In genomic region chr20:34210271-34210670, GRCh38 we compare ENCODE assay signal across 19 cellular contexts. TPM values are rescaled to one million over a fixed set of nuclear protein-coding genes. Genes with fewer than 3 reads are reported as not detected.
DNase-seq lines count a peak whose midpoint lies in the region; ATAC-seq lines count a peak whose summit lies in the region.
"Had no signal": no experiment of that assay in that cellular context is flagged by ENCODE, and none has a peak within 500 bp of the region (broad histone marks: within the 10 kb centered on the region; RNA-seq: fewer than 3 reads in every experiment).

No MANE protein-coding gene starts in this region.

- H3K4me3 ChIP-seq in BLaER1 (0 out of 2 replicates have a peak overlapping the region, but pooled peaks have one; percentile 17), SJCRH30 (no peak overlapping the region)
- H3K4me3 ChIP-seq in naive thymus-derived CD4-positive, alpha-beta T cell (ENCODE audit: low read length): no peak overlapping the region
- H3K4me3 ChIP-seq: GM12878, GM23338 had no signal

- no peaks in the 10 kb centered on the region for H4K20me1 ChIP-seq in BLaER1

- no peak overlapping the region for H3K27ac Mint-ChIP-seq in naive thymus-derived CD4-positive, alpha-beta T cell
- H3K27ac Mint-ChIP-seq: B cell; CD4-positive, alpha-beta memory T cell; GM23338 had no signal

- H3K36me3 ChIP-seq in BLaER1: no peaks in the 10 kb centered on the region
- H3K36me3 ChIP-seq in SJCRH30: no peaks in the 10 kb centered on the region
- H3K36me3 ChIP-seq in naive thymus-derived CD4-positive, alpha-beta T cell (ENCODE audit: control insufficient read depth in 2 of 3, insufficient read depth in 3 of 3, low read length in 3 of 3): no peaks in the 10 kb centered on the region

- ATAC-seq in HG03571 (IDR thresholded peaks at IDR 0.05; ENCODE audit: unreplicated experiment) (no peak), HG02610 (IDR thresholded peaks at IDR 0.05; ENCODE audit: unreplicated experiment) (no peak)
- no peak for ATAC-seq in naive thymus-derived CD4-positive, alpha-beta T cell
- ATAC-seq: GM12878, GM23338 had no signal

- H3K27me3 ChIP-seq in BLaER1: peaks cover 3% of the 10 kb centered on the region
- H3K27me3 ChIP-seq in SJCRH30: no peaks in the 10 kb centered on the region
- no peaks in the 10 kb centered on the region for H3K27me3 ChIP-seq in naive thymus-derived CD4-positive, alpha-beta T cell (ENCODE audit: control insufficient read depth in 2 of 2, insufficient read depth in 2 of 2, low read length in 2 of 2)

- H3K4me1 ChIP-seq in BLaER1 (peaks cover 29% of the 10 kb centered on the region), SJCRH30 (peaks cover 10% of the 10 kb centered on the region)
- H3K4me1 ChIP-seq in naive thymus-derived CD4-positive, alpha-beta T cell (ENCODE audit: control insufficient read depth in 2 of 2, insufficient read depth in 2 of 2, low read length in 2 of 2): no peaks in the 10 kb centered on the region

- DNase-seq in NAMALWA (ENCODE audit: low spot score) (peak; percentile 69), SJCRH30 (peak; percentile 17 to 34), myocyte (ENCODE audit: low read depth) (peak; percentile 44), NCI-H1930 (lab: John Stamatoyannopoulos, UW) (no peak)
- no peak for DNase-seq in naive thymus-derived CD4-positive, alpha-beta T cell
- DNase-seq: CD4-positive, alpha-beta memory T cell; DMS79 treated with DMSO at 0.1 percent for 48 hours; EL; HCEC 1CT; KG1 had no signal

- H3K9me3 ChIP-seq in BLaER1 (peaks cover 61% of the 10 kb centered on the region), SJCRH30 (replicated peaks) (0 out of 2 replicates have a peak, but pooled peaks cover 4% of the 10 kb centered on the region)
- no peaks in the 10 kb centered on the region for H3K9me3 ChIP-seq in naive thymus-derived CD4-positive, alpha-beta T cell (ENCODE audit: control insufficient read depth in 2 of 3, low read length in 3 of 3)

- H3K4me2 ChIP-seq in BLaER1: peak overlapping the region; percentile 78
- H3K4me2 ChIP-seq: GM23338 had no signal

- H3K9me3 Mint-ChIP-seq in naive thymus-derived CD4-positive, alpha-beta T cell: peaks cover 0 to 15% (median 7%) of the 10 kb centered on the region in 11 donors

- CTCF ChIA-PET in naive thymus-derived CD4-positive, alpha-beta T cell (lab: Charles Lee): no interaction called here

- intact Hi-C loops in naive thymus-derived CD4-positive, alpha-beta T cell (cut with micrococcal nuclease): no loop called here

- H3K9ac ChIP-seq in BLaER1: no peak overlapping the region; the same call in 1 of the 2 replicates

- peaks cover 0 to 17% (median 10%) of the 10 kb centered on the region in 5 donors for H3K27me3 Mint-ChIP-seq in naive thymus-derived CD4-positive, alpha-beta T cell

- no peak overlapping the region for H3K4me3 Mint-ChIP-seq in naive thymus-derived CD4-positive, alpha-beta T cell
- H3K4me3 Mint-ChIP-seq: B cell; CD14-positive monocyte; CD4-positive, alpha-beta memory T cell; GM23338 had no signal

- H3K36me3 Mint-ChIP-seq in naive thymus-derived CD4-positive, alpha-beta T cell: peaks cover 0 to 5% (median 0%) of the 10 kb centered on the region in 5 donors
- H3K36me3 Mint-ChIP-seq: CD14-positive monocyte had no signal

- H3K4me1 Mint-ChIP-seq in naive thymus-derived CD4-positive, alpha-beta T cell: peaks cover 0 to under 1% (median 0%) of the 10 kb centered on the region in 7 donors
- H3K4me1 Mint-ChIP-seq: B cell, GM23338 had no signal

- peak overlapping the region; percentile 66 for H3K27ac ChIP-seq in BLaER1
- no peak overlapping the region for H3K27ac ChIP-seq in SJCRH30
- no peak overlapping the region for H3K27ac ChIP-seq in naive thymus-derived CD4-positive, alpha-beta T cell (ENCODE audit: low read depth, low read length)

- POLR2A ChIA-PET in naive thymus-derived CD4-positive, alpha-beta T cell (lab: Charles Lee): no interaction called here

RNA-seq across cellular contexts. Expression of gene ASIP, which starts 31.0 kb away (rescaled TPM):
- not detected in 2 replicates for total RNA-seq in SJCRH30 (2014; rRNA removed; shearing (Covaris generic))
- total RNA-seq in myocyte: not detected in 2 replicates
- polyA plus RNA-seq in myocyte (2012): 0.30 TPM
- not detected for total RNA-seq in naive thymus-derived CD4-positive, alpha-beta T cell
- not detected for polyA plus RNA-seq in naive thymus-derived CD4-positive, alpha-beta T cell
- total RNA-seq: A172; B cell; CD4-positive, alpha-beta memory T cell; G401; GM12878; GM23338 had no signal
- polyA plus RNA-seq: CD4-positive, alpha-beta memory T cell; GM23338 had no signal

Comparison
In these comparisons a context has a peak if more than half of its experiments do, and no peak if none do; other contexts are left out.
1. DNase-seq: peak in NAMALWA (single experiment), SJCRH30 (2 of 2) and myocyte (single experiment); none in NCI-H1930 (0 of 2) and naive thymus-derived CD4-positive, alpha-beta T cell (0 of 9).